Comparison of ENCODE assay signal across 17 cellular contexts in genomic region chr1:215905493-215906095, GRCh38.
A peak's percentile ranks its signal among the peaks of the same experiment; 100 is the strongest.
DNase-seq lines count a peak whose midpoint lies in the region; ATAC-seq, FAIRE-seq and TF ChIP-seq lines count a peak whose summit lies in the region.
"Had no signal": no experiment of that assay in that cellular context is flagged by ENCODE, and none has a peak within 500 bp of the region (broad histone marks: within the 10 kb centered on the region; RNA-seq: fewer than 3 reads in every experiment).

No MANE protein-coding gene starts in this region.

- H3K27me3 Mint-ChIP-seq in HFFc6 (ENCODE audit: insufficient read depth): no peaks in the 10 kb centered on the region
- H3K27me3 Mint-ChIP-seq in stimulated activated naive CD8-positive, alpha-beta T cell treated with anti-CD3 and anti-CD28 coated beads, Interleukin-15, amount 100 ng/mL, for 72 hours: no peaks in the 10 kb centered on the region
- H3K27me3 Mint-ChIP-seq: CD4-positive, alpha-beta T cell had no signal

- peaks cover 49% of the 10 kb centered on the region for H3K4me1 Mint-ChIP-seq in HFFc6 (ENCODE audit: low read depth)
- H3K4me1 Mint-ChIP-seq in stimulated activated naive CD8-positive, alpha-beta T cell treated with anti-CD3 and anti-CD28 coated beads, Interleukin-15, amount 100 ng/mL, for 72 hours: no peaks in the 10 kb centered on the region

- H3K9me3 Mint-ChIP-seq in HFFc6: no peaks in the 10 kb centered on the region
- H3K9me3 Mint-ChIP-seq in stimulated activated naive CD8-positive, alpha-beta T cell treated with anti-CD3 and anti-CD28 coated beads, Interleukin-15, amount 100 ng/mL, for 72 hours: peaks cover 5 to 11% of the 10 kb centered on the region in 2 donors

- peak overlapping the region; percentile 64 for H3K27ac Mint-ChIP-seq in HFFc6
- no peak overlapping the region for H3K27ac Mint-ChIP-seq in stimulated activated naive CD8-positive, alpha-beta T cell treated with anti-CD3 and anti-CD28 coated beads, Interleukin-15, amount 100 ng/mL, for 72 hours
- H3K27ac Mint-ChIP-seq: CD4-positive, alpha-beta T cell had no signal

- POLR2A ChIA-PET in AG04449 (lab: Yijun Ruan, JAX) (no interaction called here), HepG2 (lab: Yijun Ruan, JAX) (no interaction called here)

- H3K9me3 ChIP-seq in adipocyte (ENCODE audit: control insufficient read depth, low read length) (no peaks in the 10 kb centered on the region), HepG2 (ENCODE audit: low read length) (no peaks in the 10 kb centered on the region)

- no peaks in the 10 kb centered on the region for H3K79me2 ChIP-seq in HepG2 (ENCODE audit: insufficient read depth, low read length)

- H3K4me2 ChIP-seq in HepG2 (ENCODE audit: low read depth, low read length): no peak overlapping the region

- in situ Hi-C loops in HepG2 (cut with HindIII; ENCODE audit: extremely low pct_ligation_motif_present, low pct_unique_long_range_greater_than_20kb): no loop called here

- peak overlapping the region; percentile 50 for H3K4me3 Mint-ChIP-seq in HFFc6
- H3K4me3 Mint-ChIP-seq in stimulated activated naive CD8-positive, alpha-beta T cell treated with anti-CD3 and anti-CD28 coated beads, Interleukin-15, amount 100 ng/mL, for 72 hours: no peak overlapping the region
- H3K4me3 Mint-ChIP-seq: CD4-positive, alpha-beta T cell had no signal

- DNase-seq in AG04449 (ENCODE audit: low read depth, low spot score): peak; percentile 52
- DNase-seq in HFFc6: peak; percentile 65
- peak; percentile 80 for DNase-seq in adipocyte (ENCODE audit: low read depth)
- DNase-seq in fibroblast of the aortic adventitia (ENCODE audit: low read depth): peak; percentile 13
- no peak for DNase-seq in GM19238 (ENCODE audit: insufficient read length, low spot score)
- no peak for DNase-seq in HepG2 (ENCODE audit: low spot score)
- no peak for DNase-seq in stimulated activated naive CD8-positive, alpha-beta T cell treated with anti-CD3 and anti-CD28 coated beads, Interleukin-15, amount 100 ng/mL, for 72 hours
- DNase-seq: 8988T; CD4-positive, alpha-beta T cell; H7; NCI-H1092 treated with DMSO at 0.1 percent for 48 hours; NCI-H526; PC-3; RPMI8226; SIG-M5 had no signal

- CTCF ChIA-PET in AG04449 (lab: Yijun Ruan, JAX) (no interaction called here), HepG2 (lab: Yijun Ruan, JAX; ENCODE audit: low intra/inter-chr PET ratio, low total read pairs) (no interaction called here)

- TF ChIP-seq RAD21 in HepG2 (CRISPR knock-in tag; IDR thresholded peaks at IDR 0.05): no peak

- H3K9ac ChIP-seq in adipocyte (ENCODE audit: low read length) (no peak overlapping the region), HepG2 (ENCODE audit: insufficient read depth, low read depth, low read length) (no peak overlapping the region)

- H2AFZ ChIP-seq in HepG2 (ENCODE audit: low read length): no peak overlapping the region

- TF ChIP-seq EP300 in HepG2 (IDR thresholded peaks at IDR 0.05; ENCODE audit: low read depth in 2 of 2, low read length in 2 of 2) (no peak), HepG2 (CRISPR knock-in tag; IDR thresholded peaks at IDR 0.05; ENCODE audit: borderline replicate concordance) (no peak)

- H3K4me3 ChIP-seq in AG04449 (ENCODE audit: low read depth, low read length): no peak overlapping the region
- no peak overlapping the region for H3K4me3 ChIP-seq in adipocyte (ENCODE audit: low read length)
- no peak overlapping the region for H3K4me3 ChIP-seq in fibroblast of the aortic adventitia (ENCODE audit: low read depth, low read length)
- H3K4me3 ChIP-seq in HepG2 (replicated peaks in 1 of 3; ENCODE audit: insufficient read depth in 1 of 3, low read depth in 2 of 3, low read length in 3 of 3): no peak overlapping the region

- no peaks in the 10 kb centered on the region for H4K20me1 ChIP-seq in HepG2 (ENCODE audit: insufficient read depth, low read length)

- FAIRE-seq in HepG2 (lab: Jason Lieb, UNC): no peak

- ATAC-seq in HepG2: no peak
- no peak for ATAC-seq in GM21360 (IDR thresholded peaks at IDR 0.05; ENCODE audit: unreplicated experiment)
- no peak for ATAC-seq in stimulated activated naive CD8-positive, alpha-beta T cell treated with anti-CD3 and anti-CD28 coated beads, Interleukin-15, amount 100 ng/mL, for 72 hours
- ATAC-seq: PC-3 had no signal

- no peak overlapping the region for H3K27ac ChIP-seq in HepG2 (ENCODE audit: extremely low read length, insufficient read depth, low read length)
- H3K27ac ChIP-seq: HL-60 had no signal

- no TSS peak for BruUV-seq in HepG2 (replicated peaks; lab: Mats Ljungman, UMichigan)

- TF ChIP-seq POLR2A in HepG2 (IDR thresholded peaks at IDR 0.05; ENCODE audit: insufficient read depth in 1 of 2, low read depth in 2 of 2, low read length in 2 of 2): no peak

- WGBS in HepG2 (ENCODE audit: low lambda C conversion rate): 13% methylated on average over 6 of the region's 6 CpGs

- no peaks in the 10 kb centered on the region for H3K36me3 Mint-ChIP-seq in HFFc6 (ENCODE audit: low read depth)

- peaks cover 14% of the 10 kb centered on the region for H3K4me1 ChIP-seq in adipocyte (ENCODE audit: control insufficient read depth, insufficient read depth, low read length)
- H3K4me1 ChIP-seq in HepG2 (ENCODE audit: insufficient read depth, low read length): no peaks in the 10 kb centered on the region

- intact Hi-C loops in HepG2 (cut with micrococcal nuclease; ENCODE audit: unreplicated experiment): no loop called here

- H3K36me3 ChIP-seq in adipocyte (ENCODE audit: control insufficient read depth, insufficient read depth, low read length, severe bottlenecking): no peaks in the 10 kb centered on the region
- H3K36me3 ChIP-seq in HepG2 (replicated peaks in 1 of 2; ENCODE audit: control insufficient read depth in 1 of 2, insufficient read depth in 2 of 2, low read length in 2 of 2): no peaks in the 10 kb centered on the region

- TF ChIP-seq CTCF in AG04449 (IDR thresholded peaks at IDR 0.05; ENCODE audit: insufficient read depth, low read length, missing control alignments) (no peak), HFFc6 (IDR thresholded peaks at IDR 0.05) (no peak), fibroblast of the aortic adventitia (IDR thresholded peaks at IDR 0.05; ENCODE audit: insufficient read depth, low read length) (no peak), HepG2 (CRISPR knock-in tag; IDR thresholded peaks at IDR 0.05) (no peak)

- H3K27me3 ChIP-seq in adipocyte (replicated peaks; ENCODE audit: control insufficient read depth, insufficient read depth, low read length): no peaks in the 10 kb centered on the region
- no peaks in the 10 kb centered on the region for H3K27me3 ChIP-seq in HepG2 (ENCODE audit: control insufficient read depth in 1 of 2, insufficient read depth in 2 of 2, low read length in 2 of 2)

TF ChIP-seq in HepG2, 621 proteins besides CTCF, POLR2A, EP300 and RAD21 (continues in another document):
- TF ChIP-seq ZNF720 (CRISPR knock-in tag; IDR thresholded peaks at IDR 0.05): no peak
- no peak for TF ChIP-seq ZNF646 (CRISPR knock-in tag; IDR thresholded peaks at IDR 0.05)

Comparison
In these comparisons a context has a peak if more than half of its experiments do, and no peak if none do; other contexts are left out.
1. DNase-seq: peak in AG04449 (single experiment), HFFc6 (single experiment), adipocyte (single experiment) and fibroblast of the aortic adventitia (single experiment); none in GM19238 (single experiment), HepG2 (single experiment) and stimulated activated naive CD8-positive, alpha-beta T cell treated with anti-CD3 and anti-CD28 coated beads, Interleukin-15, amount 100 ng/mL, for 72 hours (0 of 2).